14 cellular contexts compared by ENCODE assay signal in the genomic region with DNA sequence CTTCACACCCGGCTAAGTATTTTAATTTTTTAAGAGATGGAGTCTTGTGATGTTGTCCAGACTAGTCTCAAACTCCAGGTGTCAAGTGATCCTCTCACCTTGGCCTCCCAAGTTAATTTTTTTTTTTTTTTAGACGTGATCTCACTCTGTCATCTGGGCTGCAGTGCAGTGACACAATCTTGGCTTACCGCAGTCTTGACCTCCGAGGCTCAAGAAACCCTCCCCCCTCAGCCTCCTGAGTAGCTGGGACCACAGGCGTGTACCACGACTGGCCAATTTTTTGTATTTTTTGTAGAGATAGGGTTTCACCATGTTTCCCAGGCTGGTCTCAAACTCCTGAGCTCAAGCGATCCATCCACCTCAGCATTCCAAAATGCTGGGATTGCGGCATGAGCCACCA. TPM values are rescaled to one million over a fixed set of nuclear protein-coding genes. Genes with fewer than 3 reads are reported as not detected.
"Had no signal": no experiment of that assay in that cellular context is flagged by ENCODE, and none has a peak within 500 bp of the region (broad histone marks: within the 10 kb centered on the region; RNA-seq: fewer than 3 reads in every experiment).

No MANE protein-coding gene starts in this region.

- H3K36me3 ChIP-seq: ascending aorta, cardiac muscle cell, WERI-Rb-1 had no signal

- H2AFZ ChIP-seq: PC-9 had no signal

- H3K4me3 Mint-ChIP-seq: activated CD4-positive, alpha-beta memory T cell treated with anti-CD3 and anti-CD28 coated beads, Interleukin-2, amount 10 ng/mL, durations not matched to agents 7 days and 5 days; activated CD8-positive, alpha-beta memory T cell treated with anti-CD3 and anti-CD28 coated beads, Interleukin-2, amount 10 ng/mL, durations not matched to agents 7 days and 5 days; central memory CD8-positive, alpha-beta T cell had no signal

- H3K4me2 ChIP-seq: PC-9 had no signal

- H3K4me3 ChIP-seq: ascending aorta, cardiac muscle cell, coronary artery, PC-9 had no signal

- H3K27me3 Mint-ChIP-seq: activated naive CD4-positive, alpha-beta T cell treated with anti-CD3 and anti-CD28 coated beads, Interleukin-2, amount 50 U/mL, for 24 hours; central memory CD8-positive, alpha-beta T cell had no signal

- H3K36me3 Mint-ChIP-seq: activated CD8-positive, alpha-beta memory T cell treated with anti-CD3 and anti-CD28 coated beads, Interleukin-2, amount 10 ng/mL, durations not matched to agents 7 days and 5 days; activated naive CD4-positive, alpha-beta T cell treated with anti-CD3 and anti-CD28 coated beads, Interleukin-2, amount 50 U/mL, for 24 hours; activated naive CD8-positive, alpha-beta T cell treated with anti-CD3 and anti-CD28 coated beads, Interleukin-2, amount 10 ng/mL, durations not matched to agents 7 days and 5 days had no signal

- H3K27ac ChIP-seq: ascending aorta, cardiac muscle cell, coronary artery, PC-9, WERI-Rb-1 had no signal

- H3K27me3 ChIP-seq: ascending aorta, cardiac muscle cell had no signal

- H3K27ac Mint-ChIP-seq: activated CD4-positive, alpha-beta memory T cell treated with anti-CD3 and anti-CD28 coated beads, Interleukin-2, amount 10 ng/mL, durations not matched to agents 7 days and 5 days; activated naive CD8-positive, alpha-beta T cell treated with anti-CD3 and anti-CD28 coated beads, Interleukin-2, amount 10 ng/mL, durations not matched to agents 7 days and 5 days had no signal

- H3K9me3 ChIP-seq: ascending aorta had no signal

- DNase-seq: NCI-H2081 treated with DMSO at 0.1 percent for 48 hours, NCI-H446 treated with DMSO at 0.1 percent for 48 hours had no signal

- H3K4me1 ChIP-seq: ascending aorta had no signal

- H3K4me1 Mint-ChIP-seq: central memory CD8-positive, alpha-beta T cell had no signal

- H3K9me3 Mint-ChIP-seq: activated CD4-positive, alpha-beta memory T cell treated with anti-CD3 and anti-CD28 coated beads, Interleukin-2, amount 10 ng/mL, durations not matched to agents 7 days and 5 days; activated naive CD4-positive, alpha-beta T cell treated with anti-CD3 and anti-CD28 coated beads, Interleukin-2, amount 50 U/mL, for 24 hours; activated naive CD8-positive, alpha-beta T cell treated with anti-CD3 and anti-CD28 coated beads, Interleukin-2, amount 10 ng/mL, durations not matched to agents 7 days and 5 days; central memory CD8-positive, alpha-beta T cell had no signal

RNA-seq across cellular contexts. Expression of gene IL22RA1, which starts 55.8 kb away (rescaled TPM):
- total RNA-seq: activated CD4-positive, alpha-beta memory T cell treated with anti-CD3 and anti-CD28 coated beads, Interleukin-2, amount 10 ng/mL, durations not matched to agents 7 days and 5 days; ascending aorta; cardiac muscle cell; T-helper 1 cell treated with Interleukin-12 subunit alpha and Interleukin-12 subunit beta and Interleukin-4 antibody, amounts not matched to agents 30 ng/mL and 1 ng/mL, for 36 hours; T-helper 2 cell treated with Interferon-gamma antibody and Interleukin-4, amounts not matched to agents 100 ng/mL and 5 ng/mL, for 36 hours had no signal
